ENCODE assay signal across 23 cellular contexts in the genomic region with DNA sequence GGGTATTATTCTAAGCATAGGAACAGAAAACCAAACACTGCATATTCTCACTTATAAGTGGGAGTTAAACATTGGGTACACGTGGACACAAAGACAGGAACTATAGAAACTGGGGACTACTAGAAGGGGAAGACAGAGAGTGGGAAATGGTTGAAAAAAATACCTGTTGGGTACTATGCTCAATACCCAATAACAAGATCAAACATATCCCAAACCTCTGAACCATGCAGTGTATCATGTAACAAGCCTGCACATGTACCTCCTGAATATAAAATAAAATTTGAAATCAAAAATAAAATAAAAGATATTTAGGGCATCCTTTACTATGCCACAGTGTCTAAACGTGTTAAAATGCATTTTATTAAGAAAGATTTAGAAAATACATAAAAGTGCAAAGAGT.
DNase-seq lines count a peak whose midpoint lies in the region; ATAC-seq and TF ChIP-seq lines count a peak whose summit lies in the region.
"Had no signal": no experiment of that assay in that cellular context is flagged by ENCODE, and none has a peak within 500 bp of the region (broad histone marks: within the 10 kb centered on the region; RNA-seq: fewer than 3 reads in every experiment).

No MANE protein-coding gene starts in this region.

- TF ChIP-seq CTCF in smooth muscle cell (IDR thresholded peaks at IDR 0.05; ENCODE audit: borderline replicate concordance, insufficient read depth, poor library complexity, severe bottlenecking) = no peak

- H3K9me3 Mint-ChIP-seq in activated naive CD4-positive, alpha-beta T cell treated with anti-CD3 and anti-CD28 coated beads for 36 hours = peaks cover 1% of the 10 kb centered on the region
- H3K9me3 Mint-ChIP-seq: CD8-positive, alpha-beta T cell had no signal

- H3K27me3 Mint-ChIP-seq in activated naive CD4-positive, alpha-beta T cell treated with anti-CD3 and anti-CD28 coated beads for 36 hours (ENCODE audit: low read depth) = no peaks in the 10 kb centered on the region
- H3K27me3 Mint-ChIP-seq: IgD-negative memory B cell had no signal

- no peaks in the 10 kb centered on the region for H4K20me1 ChIP-seq in smooth muscle cell (ENCODE audit: low read depth)
- H4K20me1 ChIP-seq: BLaER1 treated with 17β-estradiol and CSF1 and Interleukin-3, amounts not matched to agents 10 nM and 100 nM had no signal

- no peaks in the 10 kb centered on the region for H3K36me3 ChIP-seq in smooth muscle cell (ENCODE audit: low read depth)
- H3K36me3 ChIP-seq: BLaER1 treated with 17β-estradiol and CSF1 and Interleukin-3, amounts not matched to agents 10 nM and 100 nM; HAP-1; MG63 had no signal

- no peaks in the 10 kb centered on the region for H3K27me3 ChIP-seq in smooth muscle cell (ENCODE audit: low read depth)
- H3K27me3 ChIP-seq: BLaER1 treated with 17β-estradiol and CSF1 and Interleukin-3, amounts not matched to agents 10 nM and 100 nM; MG63 had no signal

- H3K79me2 ChIP-seq in smooth muscle cell (ENCODE audit: low read depth) = no peaks in the 10 kb centered on the region

- H3K9me3 ChIP-seq in smooth muscle cell (replicated peaks; ENCODE audit: low read depth) = no peaks in the 10 kb centered on the region
- H3K9me3 ChIP-seq: BLaER1 treated with 17β-estradiol and CSF1 and Interleukin-3, amounts not matched to agents 10 nM and 100 nM; HAP-1; MG63 had no signal

- no peak overlapping the region for H3K4me3 Mint-ChIP-seq in activated naive CD4-positive, alpha-beta T cell treated with anti-CD3 and anti-CD28 coated beads for 36 hours
- H3K4me3 Mint-ChIP-seq: CD8-positive, alpha-beta T cell; IgD-negative memory B cell had no signal

- ATAC-seq in GM18907 (IDR thresholded peaks at IDR 0.05; ENCODE audit: unreplicated experiment) (peak; percentile 5), HG03025 (IDR thresholded peaks at IDR 0.05; ENCODE audit: low FRiP score, unreplicated experiment) (peak; percentile 8), HG03442 (IDR thresholded peaks at IDR 0.05; ENCODE audit: unreplicated experiment) (peak; percentile 10), HG02981 (IDR thresholded peaks at IDR 0.05; ENCODE audit: unreplicated experiment) (no peak), HG03460 (IDR thresholded peaks at IDR 0.05; ENCODE audit: unreplicated experiment) (no peak)
- ATAC-seq: CD8-positive, alpha-beta T cell had no signal

- no peak overlapping the region for H3K9ac ChIP-seq in smooth muscle cell (ENCODE audit: low read depth)
- H3K9ac ChIP-seq: BLaER1 treated with 17β-estradiol and CSF1 and Interleukin-3, amounts not matched to agents 10 nM and 100 nM; GM23248 had no signal

- H3K4me3 ChIP-seq in smooth muscle cell = no peak overlapping the region
- H3K4me3 ChIP-seq: BLaER1 treated with 17β-estradiol and CSF1 and Interleukin-3, amounts not matched to agents 10 nM and 100 nM; GM23248; HAP-1; MG63; SK-N-MC had no signal

- H3K4me1 ChIP-seq in smooth muscle cell (ENCODE audit: low read depth) = no peaks in the 10 kb centered on the region
- H3K4me1 ChIP-seq: BLaER1 treated with 17β-estradiol and CSF1 and Interleukin-3, amounts not matched to agents 10 nM and 100 nM had no signal

- H3K4me1 Mint-ChIP-seq in activated naive CD4-positive, alpha-beta T cell treated with anti-CD3 and anti-CD28 coated beads for 36 hours (ENCODE audit: low read depth) = no peaks in the 10 kb centered on the region
- H3K4me1 Mint-ChIP-seq: IgD-negative memory B cell had no signal

- 79% methylated on average over 2 of the region's 2 CpGs for WGBS in smooth muscle cell (ENCODE audit: low lambda C conversion rate)

- no peak overlapping the region for H3K4me2 ChIP-seq in smooth muscle cell
- H3K4me2 ChIP-seq: BLaER1 treated with 17β-estradiol and CSF1 and Interleukin-3, amounts not matched to agents 10 nM and 100 nM had no signal

- H3K36me3 Mint-ChIP-seq in activated naive CD4-positive, alpha-beta T cell treated with anti-CD3 and anti-CD28 coated beads for 36 hours (ENCODE audit: low read depth) = no peaks in the 10 kb centered on the region
- H3K36me3 Mint-ChIP-seq: CD8-positive, alpha-beta T cell; IgD-negative memory B cell had no signal

- DNase-seq in epithelial cell of prostate (ENCODE audit: low read depth, low spot score) = peak; percentile 50
- DNase-seq in activated naive CD4-positive, alpha-beta T cell treated with anti-CD3 and anti-CD28 coated beads for 36 hours = no peak
- no peak for DNase-seq in smooth muscle cell (lab: John Stamatoyannopoulos, UW; ENCODE audit: unreplicated experiment)
- DNase-seq: Calu3; CD8-positive, alpha-beta T cell; Karpas-422; MG63; NCI-H1048; NCI-H1436; NCI-H2029 treated with DMSO at 0.1 percent for 48 hours; NCI-H2171; NCI-H446; SHP77 had no signal

- H3K27ac Mint-ChIP-seq in activated naive CD4-positive, alpha-beta T cell treated with anti-CD3 and anti-CD28 coated beads for 36 hours = no peak overlapping the region
- H3K27ac Mint-ChIP-seq: CD8-positive, alpha-beta T cell; IgD-negative memory B cell had no signal

- intact Hi-C loops in activated naive CD4-positive, alpha-beta T cell treated with anti-CD3 and anti-CD28 coated beads for 36 hours (cut with micrococcal nuclease) = no loop called here

- no peaks in the 10 kb centered on the region for H3F3A ChIP-seq in smooth muscle cell (ENCODE audit: low read depth)

- no peak overlapping the region for H2AFZ ChIP-seq in smooth muscle cell (ENCODE audit: low read depth)
- H2AFZ ChIP-seq: GM23248 had no signal

- CTCF ChIA-PET in activated naive CD4-positive, alpha-beta T cell treated with anti-CD3 and anti-CD28 coated beads for 36 hours (lab: Charles Lee) = no interaction called here

- H3K27ac ChIP-seq in epithelial cell of prostate = peak overlapping the region; percentile 32
- H3K27ac ChIP-seq in smooth muscle cell (ENCODE audit: low read depth) = no peak overlapping the region
- H3K27ac ChIP-seq: BLaER1 treated with 17β-estradiol and CSF1 and Interleukin-3, amounts not matched to agents 10 nM and 100 nM; GM23248; SK-N-MC had no signal

Comparison
In these comparisons a context has a peak if more than half of its experiments do, and no peak if none do; other contexts are left out.
1. ATAC-seq: peak in GM18907 (single experiment), HG03025 (single experiment) and HG03442 (single experiment); none in HG02981 (single experiment) and HG03460 (single experiment).